In genomic region chr9:121706149-121706548, GRCh38 we compare ENCODE assay signal across 28 cellular contexts. TPM values are rescaled to one million over a fixed set of nuclear protein-coding genes. Genes with fewer than 3 reads are reported as not detected.
"Had no signal": no experiment of that assay in that cellular context is flagged by ENCODE, and none has a peak within 500 bp of the region (broad histone marks: within the 10 kb centered on the region; RNA-seq: fewer than 3 reads in every experiment).

No MANE protein-coding gene starts in this region.

- H3K9ac ChIP-seq: neural progenitor cell had no signal

- DNase-seq: dermis blood vessel endothelial cell; effector memory CD4-positive, alpha-beta T cell; foreskin keratinocyte; heart left ventricle; kidney; mesenchymal stem cell; midbrain; naive thymus-derived CD4-positive, alpha-beta T cell; nucleus accumbens; posterior cingulate gyrus; right lobe of liver; stimulated activated CD4-positive, alpha-beta T cell treated with anti-CD3 and anti-CD28 coated beads, Interleukin-12 subunit alpha, Interleukin-12 subunit beta, amount 100 ng/mL, for 4 hours; stimulated activated CD4-positive, alpha-beta T cell treated with anti-CD3 and anti-CD28 coated beads, Interleukin-1b, Interleukin-23, amount 100 ng/mL, for 48 hours; stimulated activated CD4-positive, alpha-beta T cell treated with anti-CD3 and anti-CD28 coated beads, Interleukin-4, amount 100 ng/mL, for 1 hour; stimulated activated CD8-positive, alpha-beta memory T cell treated with anti-CD3 and anti-CD28 coated beads, Interleukin-4, amount 100 ng/mL, for 48 hours; stimulated activated naive CD4-positive, alpha-beta T cell; stimulated activated naive CD8-positive, alpha-beta T cell treated with anti-CD3 and anti-CD28 coated beads, Interleukin-15, amount 100 ng/mL, for 72 hours; thyroid gland; trophoblast cell had no signal

- H3K27ac ChIP-seq: coronary artery, esophagus muscularis mucosa, foreskin keratinocyte, gastroesophageal sphincter, heart left ventricle, hepatocyte, neural progenitor cell, ovary, right lobe of liver, thyroid gland, vagina had no signal

- H3K27me3 ChIP-seq: esophagus muscularis mucosa, foreskin keratinocyte, gastroesophageal sphincter, heart left ventricle, hepatocyte, neural progenitor cell, ovary, right lobe of liver, thyroid gland, vagina had no signal

- ATAC-seq: foreskin keratinocyte; gastroesophageal sphincter; heart left ventricle; left lobe of liver; naive thymus-derived CD4-positive, alpha-beta T cell; stimulated activated naive CD8-positive, alpha-beta T cell treated with anti-CD3 and anti-CD28 coated beads, Interleukin-15, amount 100 ng/mL, for 72 hours had no signal

- H3K9me3 ChIP-seq: esophagus muscularis mucosa, gastroesophageal sphincter, heart left ventricle, ovary, right lobe of liver, thyroid gland, vagina had no signal

- H2AFZ ChIP-seq: hepatocyte, neural progenitor cell had no signal

- H3K36me3 ChIP-seq: gastroesophageal sphincter, neural progenitor cell, ovary, right lobe of liver, thyroid gland, vagina had no signal

- H3K4me1 ChIP-seq: neural progenitor cell, right lobe of liver had no signal

- H3K4me3 ChIP-seq: coronary artery, esophagus muscularis mucosa, gastroesophageal sphincter, heart left ventricle, hepatocyte, neural progenitor cell, ovary, right lobe of liver, smooth muscle cell, thyroid gland, vagina had no signal

- H3K4me2 ChIP-seq: hepatocyte, neural progenitor cell, smooth muscle cell had no signal

RNA-seq across cellular contexts. Expression of gene DAB2IP, which starts 54.7 kb away (rescaled TPM):
- polyA plus RNA-seq: naive thymus-derived CD4-positive, alpha-beta T cell had no signal
